Comparison of ENCODE assay signal across 18 cellular contexts in the genomic region with DNA sequence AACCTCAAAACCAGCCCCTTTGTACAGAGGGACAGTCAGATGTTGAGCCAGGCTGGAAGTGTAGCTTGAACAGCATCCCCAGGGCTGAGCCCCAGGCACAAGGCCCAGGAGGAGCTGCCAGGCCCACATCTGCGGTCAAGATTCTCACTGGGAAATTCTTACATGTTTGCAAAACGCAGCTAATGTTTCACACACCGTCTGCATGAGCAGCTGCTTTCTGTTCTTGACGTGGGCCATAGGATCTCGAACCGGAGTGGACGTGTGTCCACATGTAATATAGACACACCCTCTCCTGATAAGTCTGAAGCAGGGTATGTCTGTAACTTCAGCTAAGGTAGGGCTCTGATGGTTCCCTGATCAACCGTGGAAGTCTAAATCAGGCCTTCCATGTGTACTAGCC. TPM values are rescaled to one million over a fixed set of nuclear protein-coding genes. Genes with fewer than 3 reads are reported as not detected.
DNase-seq lines count a peak whose midpoint lies in the region; ATAC-seq and TF ChIP-seq lines count a peak whose summit lies in the region.
"Had no signal": no experiment of that assay in that cellular context is flagged by ENCODE, and none has a peak within 500 bp of the region (broad histone marks: within the 10 kb centered on the region; RNA-seq: fewer than 3 reads in every experiment).

No MANE protein-coding gene starts in this region.

- H3K4me1 ChIP-seq in body of pancreas (no peaks in the 10 kb centered on the region), heart right ventricle (peaks cover 0 to 14% (median 0%) of the 10 kb centered on the region in 9 donors), rectal smooth muscle tissue (ENCODE audit: control insufficient read depth, insufficient read depth, low read length) (peaks cover 12% of the 10 kb centered on the region), Peyer's patch (peaks cover 0 to 4% (median 0%) of the 10 kb centered on the region in 4 donors)
- H3K4me1 ChIP-seq: A549, HAP-1 had no signal

- no peak overlapping the region for H3K4me3 ChIP-seq in body of pancreas
- H3K4me3 ChIP-seq in heart right ventricle: no peak overlapping the region
- H3K4me3 ChIP-seq in rectal smooth muscle tissue (ENCODE audit: low read length): no peak overlapping the region
- H3K4me3 ChIP-seq in Peyer's patch: no peak overlapping the region
- H3K4me3 ChIP-seq: A549, coronary artery, HAP-1 had no signal

- no peak for TF ChIP-seq POLR2A in body of pancreas (IDR thresholded peaks at IDR 0.05)
- no peak for TF ChIP-seq POLR2A in Peyer's patch (IDR thresholded peaks at IDR 0.05)

- DNase-seq in AG08396 (ENCODE audit: low spot score) (peak; percentile 70), body of pancreas (no peak), heart right ventricle (peak in 1 of 2 donors; percentile 50), Peyer's patch (no peak)
- no peak for DNase-seq in stimulated activated CD4-positive, alpha-beta T cell treated with anti-CD3 and anti-CD28 coated beads, Interleukin-1b, Interleukin-23, amount 100 ng/mL, for 48 hours
- DNase-seq in activated T-cell treated with anti-CD3 and anti-CD28 coated beads, Interleukin-2, amount 50 U/mL, for 1 hour: no peak
- DNase-seq: foreskin melanocyte; Karpas-422; NCI-H187 treated with DMSO at 0.1 percent for 48 hours; NCI-H526; PC-3; stimulated activated naive CD4-positive, alpha-beta T cell treated with Interleukin-2 at 50 U/mL for 16 hours; WERI-Rb-1 had no signal

- H3K9me3 ChIP-seq in body of pancreas (no peaks in the 10 kb centered on the region), heart right ventricle (no peaks in the 10 kb centered on the region), Peyer's patch (no peaks in the 10 kb centered on the region)
- H3K9me3 ChIP-seq: A549, HAP-1 had no signal

- H3K36me3 ChIP-seq in body of pancreas (replicated peaks in 1 of 2; ENCODE audit: insufficient read depth in 1 of 2, low read depth in 2 of 2) (no peaks in the 10 kb centered on the region), heart right ventricle (peaks cover 0 to 3% (median 0%) of the 10 kb centered on the region in 9 donors), rectal smooth muscle tissue (ENCODE audit: control insufficient read depth, insufficient read depth, low read length) (no peaks in the 10 kb centered on the region), Peyer's patch (no peaks in the 10 kb centered on the region)
- H3K36me3 ChIP-seq: HAP-1, WERI-Rb-1 had no signal

- H3K27ac ChIP-seq in body of pancreas (no peak overlapping the region), heart right ventricle (peak overlapping the region in 6 of 10 donors; percentile 10 to 58 (median 28)), rectal smooth muscle tissue (ENCODE audit: low read depth, low read length) (peak overlapping the region; percentile 86), Peyer's patch (no peak overlapping the region)
- H3K27ac ChIP-seq: A549, WERI-Rb-1 had no signal

- H3K27me3 ChIP-seq in body of pancreas (no peaks in the 10 kb centered on the region), heart right ventricle (no peaks in the 10 kb centered on the region), rectal smooth muscle tissue (ENCODE audit: control insufficient read depth, insufficient read depth, low read length) (no peaks in the 10 kb centered on the region), Peyer's patch (no peaks in the 10 kb centered on the region)

- intact Hi-C loops in body of pancreas (cut with DNase I) (no loop called here), heart right ventricle (cut with DNase I) (loop anchor here in 6 of 10 donors (10.0 kb wide), 4 partner anchors 162 to 392 kb away; a partner anchor contains a TSS)

- H3K9ac ChIP-seq in rectal smooth muscle tissue (ENCODE audit: low read length): no peak overlapping the region

- WGBS in body of pancreas, 2 donors: 70 to 81% methylated on average over 6 to 8 of the region's 8 CpGs
- WGBS in heart right ventricle, 2 donors: 79 to 81% methylated on average over 8 of the region's 8 CpGs

- TF ChIP-seq CTCF in body of pancreas (IDR thresholded peaks at IDR 0.05) (no peak), heart right ventricle (IDR thresholded peaks at IDR 0.05) (no peak), Peyer's patch (IDR thresholded peaks at IDR 0.05) (no peak)

- peak; percentile 45 for ATAC-seq in body of pancreas
- peak; percentile 21 to 73 (median 55) for ATAC-seq in heart right ventricle
- ATAC-seq in GM19395 (IDR thresholded peaks at IDR 0.05; ENCODE audit: unreplicated experiment): no peak
- ATAC-seq: A549, PC-3 had no signal

RNA-seq across cellular contexts. Expression of a gene that starts 41.3 kb away (rescaled TPM):
- 10 to 100 TPM; 15.8 to 29.0 TPM for total RNA-seq in body of pancreas
- 10 to 100 TPM in 8 of 10 donors, 1 to 10 TPM in 2; 9.7 to 18.0 (median 11.8) TPM for total RNA-seq in heart right ventricle
- polyA plus RNA-seq in heart right ventricle: 10 to 100 TPM; 12.5 to 19.8 TPM
- 10 to 100 TPM; 34.3 to 61.1 (median 39.1) TPM for total RNA-seq in Peyer's patch

Comparison
In these comparisons a context has a peak if more than half of its experiments do, and no peak if none do; other contexts are left out.
1. H3K27ac ChIP-seq: peak in heart right ventricle (6 of 10) and rectal smooth muscle tissue (single experiment); none in body of pancreas (0 of 4) and Peyer's patch (0 of 4).